In the genomic region with DNA sequence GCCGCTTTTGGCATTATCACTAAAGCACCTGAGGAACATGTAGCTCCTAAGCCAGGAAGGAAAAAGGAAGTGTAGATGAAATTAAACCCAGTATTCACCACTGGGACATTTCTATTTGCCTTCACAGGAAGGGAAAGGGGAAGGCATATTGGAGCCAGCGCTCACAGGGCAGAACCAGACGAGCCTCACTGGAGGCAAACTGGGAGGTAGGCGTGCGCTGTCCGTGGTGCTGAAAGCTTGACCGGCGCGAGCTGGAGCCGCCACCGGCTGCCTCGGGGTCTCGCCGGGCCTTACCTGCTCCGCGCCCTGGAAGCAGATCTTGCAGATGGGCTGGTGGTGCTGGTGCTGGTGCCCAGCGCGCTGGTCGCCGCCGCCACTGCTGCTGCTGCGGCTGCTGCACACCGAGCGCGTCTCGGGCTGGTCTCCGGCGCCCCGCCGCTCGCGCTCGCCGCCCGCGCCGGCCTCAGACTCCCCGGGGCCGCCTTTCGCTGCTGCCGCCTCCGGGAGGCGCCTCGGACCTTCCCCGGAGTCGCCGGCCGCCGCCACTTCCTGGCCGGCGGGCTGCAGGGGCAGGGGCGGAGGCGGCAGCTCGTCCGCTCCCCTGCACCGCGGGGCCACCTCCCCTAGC, we compare ENCODE assay signal across 8 cellular contexts. TPM values are rescaled to one million over a fixed set of nuclear protein-coding genes. Genes with fewer than 3 reads are reported as not detected.
DNase-seq lines count a peak whose midpoint lies in the region; ATAC-seq and TF ChIP-seq lines count a peak whose summit lies in the region.

No MANE protein-coding gene starts in this region.

- H3K36me3 Mint-ChIP-seq in activated naive CD4-positive, alpha-beta T cell treated with anti-CD3 and anti-CD28 coated beads for 36 hours (ENCODE audit: low read depth): peaks cover 3% of the 10 kb centered on the region
- no peaks in the 10 kb centered on the region for H3K36me3 Mint-ChIP-seq in glutamatergic neuron (ENCODE audit: unreplicated experiment)
- no peaks in the 10 kb centered on the region for H3K36me3 Mint-ChIP-seq in effector memory CD8-positive, alpha-beta T cell (ENCODE audit: insufficient read depth)

- TF ChIP-seq CTCF in GM20000 (IDR thresholded peaks at IDR 0.05; ENCODE audit: extremely low read depth, missing control alignments): no peak
- no peak for TF ChIP-seq CTCF in glutamatergic neuron (IDR thresholded peaks at IDR 0.05; ENCODE audit: partially characterized antibody, unreplicated experiment)
- no peak for TF ChIP-seq CTCF in omental fat pad (IDR thresholded peaks at IDR 0.05)

- H3K9me3 Mint-ChIP-seq in activated naive CD4-positive, alpha-beta T cell treated with anti-CD3 and anti-CD28 coated beads for 36 hours: no peaks in the 10 kb centered on the region
- peaks cover 4% of the 10 kb centered on the region for H3K9me3 Mint-ChIP-seq in glutamatergic neuron (ENCODE audit: unreplicated experiment)
- peaks cover 14 to 15% of the 10 kb centered on the region in 2 donors for H3K9me3 Mint-ChIP-seq in effector memory CD8-positive, alpha-beta T cell

- DNase-seq in GM20000 (ENCODE audit: low spot score) (peak; percentile 73), NCI-H226 (peak; percentile 10), glutamatergic neuron (peak; percentile 70), omental fat pad (ENCODE audit: low spot score) (peak; percentile 36), DMS114 treated with DMSO at 0.1 percent for 48 hours (lab: John Stamatoyannopoulos, UW; ENCODE audit: unreplicated experiment) (no peak)
- DNase-seq in activated naive CD4-positive, alpha-beta T cell treated with anti-CD3 and anti-CD28 coated beads for 36 hours: peak; percentile 55
- DNase-seq in effector memory CD8-positive, alpha-beta T cell: no peak

- H3K4me1 Mint-ChIP-seq in activated naive CD4-positive, alpha-beta T cell treated with anti-CD3 and anti-CD28 coated beads for 36 hours (ENCODE audit: low read depth): peaks cover 7% of the 10 kb centered on the region
- H3K4me1 Mint-ChIP-seq in glutamatergic neuron (ENCODE audit: low read depth, unreplicated experiment): no peaks in the 10 kb centered on the region
- no peaks in the 10 kb centered on the region for H3K4me1 Mint-ChIP-seq in effector memory CD8-positive, alpha-beta T cell (ENCODE audit: low read depth in 2 of 2)

- intact Hi-C loops in activated naive CD4-positive, alpha-beta T cell treated with anti-CD3 and anti-CD28 coated beads for 36 hours (cut with micrococcal nuclease): no loop called here

- CTCF ChIA-PET in activated naive CD4-positive, alpha-beta T cell treated with anti-CD3 and anti-CD28 coated beads for 36 hours (lab: Charles Lee): no interaction called here

- peak; percentile 68 for ATAC-seq in omental fat pad (ENCODE audit: low FRiP score)
- ATAC-seq in effector memory CD8-positive, alpha-beta T cell (replicated peaks): no peak
- no peak for ATAC-seq in GM21737 (IDR thresholded peaks at IDR 0.05; ENCODE audit: unreplicated experiment)

- H3K27ac Mint-ChIP-seq in activated naive CD4-positive, alpha-beta T cell treated with anti-CD3 and anti-CD28 coated beads for 36 hours: no peak overlapping the region
- H3K27ac Mint-ChIP-seq in glutamatergic neuron (ENCODE audit: unreplicated experiment): no peak overlapping the region
- H3K27ac Mint-ChIP-seq in effector memory CD8-positive, alpha-beta T cell: no peak overlapping the region

- peaks cover 41% of the 10 kb centered on the region for H3K27me3 Mint-ChIP-seq in activated naive CD4-positive, alpha-beta T cell treated with anti-CD3 and anti-CD28 coated beads for 36 hours (ENCODE audit: low read depth)
- peaks cover 15% of the 10 kb centered on the region for H3K27me3 Mint-ChIP-seq in glutamatergic neuron (ENCODE audit: unreplicated experiment)
- peaks cover 16 to 44% of the 10 kb centered on the region in 2 donors for H3K27me3 Mint-ChIP-seq in effector memory CD8-positive, alpha-beta T cell

- H3K4me3 Mint-ChIP-seq in activated naive CD4-positive, alpha-beta T cell treated with anti-CD3 and anti-CD28 coated beads for 36 hours: peak overlapping the region; percentile 6
- peak overlapping the region; percentile 82 for H3K4me3 Mint-ChIP-seq in glutamatergic neuron (ENCODE audit: unreplicated experiment)
- no peak overlapping the region for H3K4me3 Mint-ChIP-seq in effector memory CD8-positive, alpha-beta T cell

RNA-seq across cellular contexts. Expression of a gene that starts 0.7 kb away (rescaled TPM):
- total RNA-seq in activated naive CD4-positive, alpha-beta T cell treated with anti-CD3 and anti-CD28 coated beads for 36 hours: not detected
- 1.5 TPM for total RNA-seq in glutamatergic neuron (ENCODE audit: unreplicated experiment)
- total RNA-seq in omental fat pad: not detected

Comparison
In these comparisons a context has a peak if more than half of its experiments do, and no peak if none do; other contexts are left out.
1. DNase-seq: peak in GM20000 (single experiment), NCI-H226 (single experiment), activated naive CD4-positive, alpha-beta T cell treated with anti-CD3 and anti-CD28 coated beads for 36 hours (single experiment), glutamatergic neuron (single experiment) and omental fat pad (single experiment); none in effector memory CD8-positive, alpha-beta T cell (0 of 3) and DMS114 treated with DMSO at 0.1 percent for 48 hours (single experiment).
2. H3K4me3 Mint-ChIP-seq: peak in activated naive CD4-positive, alpha-beta T cell treated with anti-CD3 and anti-CD28 coated beads for 36 hours (single experiment) and glutamatergic neuron (single experiment); none in effector memory CD8-positive, alpha-beta T cell (0 of 2).